ENCODE assay signal across 9 cellular contexts in the genomic region with DNA sequence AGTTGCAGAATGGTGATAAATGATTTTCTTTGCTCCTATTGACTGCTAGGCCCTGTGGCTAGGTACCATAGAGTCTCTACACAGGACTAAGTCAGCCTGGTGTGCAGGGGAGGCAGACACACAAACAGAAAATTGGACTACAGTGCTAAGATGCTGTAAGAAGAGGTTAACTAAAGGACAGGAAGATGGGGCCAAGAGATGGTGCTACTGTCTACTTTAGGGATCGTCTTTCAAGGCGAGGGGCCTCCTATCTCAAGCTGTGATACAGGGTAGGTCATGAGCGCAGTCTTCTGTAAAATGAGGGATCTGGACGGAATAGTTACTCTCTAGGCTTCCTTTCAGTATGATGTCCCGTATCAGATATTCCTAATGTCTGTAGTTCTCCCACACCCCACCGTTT. TPM values are rescaled to one million over a fixed set of nuclear protein-coding genes. Genes with fewer than 3 reads are reported as not detected.
DNase-seq lines count a peak whose midpoint lies in the region; TF ChIP-seq lines count a peak whose summit lies in the region.
"Had no signal": no experiment of that assay in that cellular context is flagged by ENCODE, and none has a peak within 500 bp of the region (broad histone marks: within the 10 kb centered on the region; RNA-seq: fewer than 3 reads in every experiment).

No MANE protein-coding gene starts in this region.

- CTCF ChIA-PET in HEK293T (lab: Yijun Ruan, JAX): interaction anchor here (0.6 to 0.9 kb wide), 2 partner anchors 12 to 139 kb away, joined by 3 to 5 read pairs; partner anchors contain the start of gene NME2

- H3K27ac ChIP-seq in esophagus (ENCODE audit: low read depth in 2 of 2, low read length in 1 of 2) (peak overlapping the region; percentile 78 to 81), rectal smooth muscle tissue (ENCODE audit: low read depth, low read length) (no peak overlapping the region)

- no peaks in the 10 kb centered on the region for H3K9me3 ChIP-seq in esophagus (ENCODE audit: control insufficient read depth in 2 of 2, insufficient read depth in 1 of 2, low read depth in 1 of 2, low read length in 1 of 2)

- no peak for DNase-seq in GM10266 (ENCODE audit: extremely low spot score)
- DNase-seq in NCI-H82 (lab: John Stamatoyannopoulos, UW): peak; percentile 63
- DNase-seq in putamen (ENCODE audit: low spot score): no peak
- DNase-seq in HEK293T (ENCODE audit: extremely low spot score): no peak
- no peak for DNase-seq in inferior parietal cortex (ENCODE audit: extremely low spot score)
- no peak for DNase-seq in NCI-H345 (lab: John Stamatoyannopoulos, UW)
- DNase-seq: activated gamma-delta T cell treated with Interleukin-2 at 50 U/mL for 16 hours had no signal

- H3K9ac ChIP-seq in rectal smooth muscle tissue (ENCODE audit: low read length): peak overlapping the region; percentile 27

- no peaks in the 10 kb centered on the region for H3K36me3 ChIP-seq in esophagus (ENCODE audit: control insufficient read depth in 2 of 2, insufficient read depth in 2 of 2, low read length in 1 of 2)
- no peaks in the 10 kb centered on the region for H3K36me3 ChIP-seq in rectal smooth muscle tissue (ENCODE audit: control insufficient read depth, insufficient read depth, low read length)

- H3K27me3 ChIP-seq in esophagus (ENCODE audit: control insufficient read depth in 1 of 2, insufficient read depth in 2 of 2, low read length in 2 of 2) (no peaks in the 10 kb centered on the region), rectal smooth muscle tissue (ENCODE audit: control insufficient read depth, insufficient read depth, low read length) (no peaks in the 10 kb centered on the region)

- H3K4me1 ChIP-seq in esophagus (ENCODE audit: control insufficient read depth in 2 of 2, insufficient read depth in 2 of 2, low read length in 1 of 2) (no peaks in the 10 kb centered on the region), rectal smooth muscle tissue (ENCODE audit: control insufficient read depth, insufficient read depth, low read length) (peaks cover 9% of the 10 kb centered on the region)

- peak; percentile 2 for TF ChIP-seq CTCF in GM10266 (IDR thresholded peaks at IDR 0.05; ENCODE audit: control insufficient read depth, insufficient read depth, low read depth, missing control alignments)

- H3K4me3 ChIP-seq in esophagus (ENCODE audit: low read depth in 1 of 2, low read length in 2 of 2): peak overlapping the region; percentile 57 to 62
- peak overlapping the region; percentile 99 for H3K4me3 ChIP-seq in rectal smooth muscle tissue (ENCODE audit: low read length)

- POLR2A ChIA-PET in HEK293T (lab: Yijun Ruan, JAX): interaction anchor here (0.7 to 4.6 kb wide), 7 partner anchors 8 to 288 kb away, joined by 3 to 60 read pairs (median 8); partner anchors contain the start of genes NME2, SPAG9 and TOB1

- WGBS in esophagus, 2 donors: 6% methylated on average over 6 of the region's 6 CpGs

TF ChIP-seq in HEK293T, 16 proteins besides CTCF, POLR2A, EP300 and RAD21:
- TF ChIP-seq ELF4 (IDR thresholded peaks at IDR 0.05) (no peak), ARNT (IDR thresholded peaks at IDR 0.05) (no peak), HDGF (IDR thresholded peaks at IDR 0.05; ENCODE audit: borderline replicate concordance) (no peak), ZNF384 (IDR thresholded peaks at IDR 0.05) (no peak), TARDBP (IDR thresholded peaks at IDR 0.05) (no peak), FOXA1 (IDR thresholded peaks at IDR 0.05) (no peak), NFRKB (IDR thresholded peaks at IDR 0.05) (no peak), CTBP1 (IDR thresholded peaks at IDR 0.05; ENCODE audit: borderline replicate concordance) (no peak), PKNOX1 (IDR thresholded peaks at IDR 0.05) (no peak), SUZ12 (IDR thresholded peaks at IDR 0.05) (no peak), LEF1 (IDR thresholded peaks at IDR 0.05; ENCODE audit: borderline replicate concordance) (no peak), L3MBTL2 (conservative IDR thresholded peaks at IDR 0.05) (no peak), BHLHE40 (IDR thresholded peaks at IDR 0.05; ENCODE audit: borderline replicate concordance) (no peak), SP1 (IDR thresholded peaks at IDR 0.05) (no peak), FOXK2 (IDR thresholded peaks at IDR 0.05) (no peak), FOXM1 (IDR thresholded peaks at IDR 0.05; ENCODE audit: borderline replicate concordance) (no peak)

RNA-seq across cellular contexts. Expression of gene NME1, which starts 0.8 kb away (rescaled TPM):
- polyA plus RNA-seq in esophagus: 100 to 1,000 TPM; 142 to 171 TPM

RNA-seq across cellular contexts. Expression of gene NME2, which starts 12.0 kb away (rescaled TPM):
- 100 to 1,000 TPM; 640 to 840 TPM for polyA plus RNA-seq in esophagus

RNA-seq across cellular contexts. Expression of gene SPAG9, which starts 33.5 kb away (rescaled TPM):
- polyA plus RNA-seq in esophagus: 10 to 100 TPM; 12.7 to 15.1 TPM
